In genomic region chr1:52904590-52905375, GRCh38 we compare ENCODE assay signal across 1 cellular context.
TF ChIP-seq lines count a peak whose summit lies in the region.

No MANE protein-coding gene starts in this region.

TF ChIP-seq in liver, 16 proteins besides CTCF, POLR2A, EP300 and RAD21 (continued from another document):
- TF ChIP-seq, protein P1, sequence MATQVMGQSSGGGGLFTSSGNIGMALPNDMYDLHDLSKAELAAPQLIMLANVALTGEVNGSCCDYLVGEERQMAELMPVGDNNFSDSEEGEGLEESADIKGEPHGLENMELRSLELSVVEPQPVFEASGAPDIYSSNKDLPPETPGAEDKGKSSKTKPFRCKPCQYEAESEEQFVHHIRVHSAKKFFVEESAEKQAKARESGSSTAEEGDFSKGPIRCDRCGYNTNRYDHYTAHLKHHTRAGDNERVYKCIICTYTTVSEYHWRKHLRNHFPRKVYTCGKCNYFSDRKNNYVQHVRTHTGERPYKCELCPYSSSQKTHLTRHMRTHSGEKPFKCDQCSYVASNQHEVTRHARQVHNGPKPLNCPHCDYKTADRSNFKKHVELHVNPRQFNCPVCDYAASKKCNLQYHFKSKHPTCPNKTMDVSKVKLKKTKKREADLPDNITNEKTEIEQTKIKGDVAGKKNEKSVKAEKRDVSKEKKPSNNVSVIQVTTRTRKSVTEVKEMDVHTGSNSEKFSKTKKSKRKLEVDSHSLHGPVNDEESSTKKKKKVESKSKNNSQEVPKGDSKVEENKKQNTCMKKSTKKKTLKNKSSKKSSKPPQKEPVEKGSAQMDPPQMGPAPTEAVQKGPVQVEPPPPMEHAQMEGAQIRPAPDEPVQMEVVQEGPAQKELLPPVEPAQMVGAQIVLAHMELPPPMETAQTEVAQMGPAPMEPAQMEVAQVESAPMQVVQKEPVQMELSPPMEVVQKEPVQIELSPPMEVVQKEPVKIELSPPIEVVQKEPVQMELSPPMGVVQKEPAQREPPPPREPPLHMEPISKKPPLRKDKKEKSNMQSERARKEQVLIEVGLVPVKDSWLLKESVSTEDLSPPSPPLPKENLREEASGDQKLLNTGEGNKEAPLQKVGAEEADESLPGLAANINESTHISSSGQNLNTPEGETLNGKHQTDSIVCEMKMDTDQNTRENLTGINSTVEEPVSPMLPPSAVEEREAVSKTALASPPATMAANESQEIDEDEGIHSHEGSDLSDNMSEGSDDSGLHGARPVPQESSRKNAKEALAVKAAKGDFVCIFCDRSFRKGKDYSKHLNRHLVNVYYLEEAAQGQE (IDR thresholded peaks at IDR 0.05): no peak
- no peak for TF ChIP-seq RXRA (IDR thresholded peaks at IDR 0.05)
